In the genomic region with DNA sequence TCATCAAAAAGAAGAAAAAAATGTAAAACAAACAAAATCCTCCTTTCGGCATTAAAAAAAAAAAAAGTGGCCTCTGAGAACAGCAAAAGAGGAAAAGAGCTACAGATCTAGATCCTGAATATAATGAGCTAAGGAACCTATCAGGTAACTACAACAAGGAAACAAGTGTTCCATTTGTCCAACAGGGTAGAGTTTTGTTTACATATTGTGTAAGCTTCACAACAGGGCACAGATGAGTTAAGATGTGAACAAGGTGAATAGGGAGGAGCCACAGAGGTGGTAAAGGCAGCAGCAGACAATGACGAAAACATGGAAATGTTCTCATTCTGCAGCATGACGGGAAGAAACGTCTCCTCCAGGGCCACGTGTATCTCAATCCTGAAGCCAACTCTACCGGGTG, we compare ENCODE assay signal across 1 cellular context.
TF ChIP-seq lines count a peak whose summit lies in the region.

No MANE protein-coding gene starts in this region.

TF ChIP-seq in HepG2, 621 proteins besides CTCF, POLR2A, EP300 and RAD21 (continued from another document):
- TF ChIP-seq AHDC1 (CRISPR knock-in tag; IDR thresholded peaks at IDR 0.05; ENCODE audit: borderline replicate concordance) (no peak), SOX13 (IDR thresholded peaks at IDR 0.05) (no peak), SOX13 (CRISPR knock-in tag; conservative IDR thresholded peaks at IDR 0.05 in 1 of 2, IDR thresholded peaks at IDR 0.05 in 1 of 2) (peak in 1 of 2 experiments; percentile 73; a peak in 2 of 4 replicates), GABPB1 (CRISPR knock-in tag; IDR thresholded peaks at IDR 0.05) (no peak), CREB1 (IDR thresholded peaks at IDR 0.05) (no peak), CREB1 (CRISPR knock-in tag; IDR thresholded peaks at IDR 0.05) (peak; percentile 40; the same call in 1 of the 2 replicates), CHCHD3 (CRISPR knock-in tag; IDR thresholded peaks at IDR 0.05) (no peak), HDAC2 (CRISPR knock-in tag; IDR thresholded peaks at IDR 0.05) (peak; percentile 30; the same call in 1 of the 2 replicates), ZBTB43 (CRISPR knock-in tag; conservative IDR thresholded peaks at IDR 0.05) (0 out of 2 replicates have a peak, but pooled peaks have one; percentile 53), PCBP1 (IDR thresholded peaks at IDR 0.05; ENCODE audit: borderline replicate concordance, low read depth, low read length) (no peak), TBX3 (IDR thresholded peaks at IDR 0.05; ENCODE audit: borderline replicate concordance) (no peak), SAP130 (CRISPR knock-in tag; IDR thresholded peaks at IDR 0.05; ENCODE audit: low read depth) (peak; percentile 52), ZNF558 (CRISPR knock-in tag; IDR thresholded peaks at IDR 0.05; ENCODE audit: borderline replicate concordance) (no peak), ZNF512B (CRISPR knock-in tag; IDR thresholded peaks at IDR 0.05; ENCODE audit: borderline replicate concordance) (no peak)
- TF ChIP-seq, protein P1, sequence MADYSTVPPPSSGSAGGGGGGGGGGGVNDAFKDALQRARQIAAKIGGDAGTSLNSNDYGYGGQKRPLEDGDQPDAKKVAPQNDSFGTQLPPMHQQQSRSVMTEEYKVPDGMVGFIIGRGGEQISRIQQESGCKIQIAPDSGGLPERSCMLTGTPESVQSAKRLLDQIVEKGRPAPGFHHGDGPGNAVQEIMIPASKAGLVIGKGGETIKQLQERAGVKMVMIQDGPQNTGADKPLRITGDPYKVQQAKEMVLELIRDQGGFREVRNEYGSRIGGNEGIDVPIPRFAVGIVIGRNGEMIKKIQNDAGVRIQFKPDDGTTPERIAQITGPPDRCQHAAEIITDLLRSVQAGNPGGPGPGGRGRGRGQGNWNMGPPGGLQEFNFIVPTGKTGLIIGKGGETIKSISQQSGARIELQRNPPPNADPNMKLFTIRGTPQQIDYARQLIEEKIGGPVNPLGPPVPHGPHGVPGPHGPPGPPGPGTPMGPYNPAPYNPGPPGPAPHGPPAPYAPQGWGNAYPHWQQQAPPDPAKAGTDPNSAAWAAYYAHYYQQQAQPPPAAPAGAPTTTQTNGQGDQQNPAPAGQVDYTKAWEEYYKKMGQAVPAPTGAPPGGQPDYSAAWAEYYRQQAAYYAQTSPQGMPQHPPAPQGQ (CRISPR knock-in tag; IDR thresholded peaks at IDR 0.05; ENCODE audit: borderline replicate concordance): no peak
- TF ChIP-seq, protein P2, sequence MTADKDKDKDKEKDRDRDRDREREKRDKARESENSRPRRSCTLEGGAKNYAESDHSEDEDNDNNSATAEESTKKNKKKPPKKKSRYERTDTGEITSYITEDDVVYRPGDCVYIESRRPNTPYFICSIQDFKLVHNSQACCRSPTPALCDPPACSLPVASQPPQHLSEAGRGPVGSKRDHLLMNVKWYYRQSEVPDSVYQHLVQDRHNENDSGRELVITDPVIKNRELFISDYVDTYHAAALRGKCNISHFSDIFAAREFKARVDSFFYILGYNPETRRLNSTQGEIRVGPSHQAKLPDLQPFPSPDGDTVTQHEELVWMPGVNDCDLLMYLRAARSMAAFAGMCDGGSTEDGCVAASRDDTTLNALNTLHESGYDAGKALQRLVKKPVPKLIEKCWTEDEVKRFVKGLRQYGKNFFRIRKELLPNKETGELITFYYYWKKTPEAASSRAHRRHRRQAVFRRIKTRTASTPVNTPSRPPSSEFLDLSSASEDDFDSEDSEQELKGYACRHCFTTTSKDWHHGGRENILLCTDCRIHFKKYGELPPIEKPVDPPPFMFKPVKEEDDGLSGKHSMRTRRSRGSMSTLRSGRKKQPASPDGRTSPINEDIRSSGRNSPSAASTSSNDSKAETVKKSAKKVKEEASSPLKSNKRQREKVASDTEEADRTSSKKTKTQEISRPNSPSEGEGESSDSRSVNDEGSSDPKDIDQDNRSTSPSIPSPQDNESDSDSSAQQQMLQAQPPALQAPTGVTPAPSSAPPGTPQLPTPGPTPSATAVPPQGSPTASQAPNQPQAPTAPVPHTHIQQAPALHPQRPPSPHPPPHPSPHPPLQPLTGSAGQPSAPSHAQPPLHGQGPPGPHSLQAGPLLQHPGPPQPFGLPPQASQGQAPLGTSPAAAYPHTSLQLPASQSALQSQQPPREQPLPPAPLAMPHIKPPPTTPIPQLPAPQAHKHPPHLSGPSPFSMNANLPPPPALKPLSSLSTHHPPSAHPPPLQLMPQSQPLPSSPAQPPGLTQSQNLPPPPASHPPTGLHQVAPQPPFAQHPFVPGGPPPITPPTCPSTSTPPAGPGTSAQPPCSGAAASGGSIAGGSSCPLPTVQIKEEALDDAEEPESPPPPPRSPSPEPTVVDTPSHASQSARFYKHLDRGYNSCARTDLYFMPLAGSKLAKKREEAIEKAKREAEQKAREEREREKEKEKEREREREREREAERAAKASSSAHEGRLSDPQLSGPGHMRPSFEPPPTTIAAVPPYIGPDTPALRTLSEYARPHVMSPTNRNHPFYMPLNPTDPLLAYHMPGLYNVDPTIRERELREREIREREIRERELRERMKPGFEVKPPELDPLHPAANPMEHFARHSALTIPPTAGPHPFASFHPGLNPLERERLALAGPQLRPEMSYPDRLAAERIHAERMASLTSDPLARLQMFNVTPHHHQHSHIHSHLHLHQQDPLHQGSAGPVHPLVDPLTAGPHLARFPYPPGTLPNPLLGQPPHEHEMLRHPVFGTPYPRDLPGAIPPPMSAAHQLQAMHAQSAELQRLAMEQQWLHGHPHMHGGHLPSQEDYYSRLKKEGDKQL (CRISPR knock-in tag; IDR thresholded peaks at IDR 0.05; ENCODE audit: low read depth): no peak
